9 cellular contexts compared by ENCODE assay signal in the genomic region with DNA sequence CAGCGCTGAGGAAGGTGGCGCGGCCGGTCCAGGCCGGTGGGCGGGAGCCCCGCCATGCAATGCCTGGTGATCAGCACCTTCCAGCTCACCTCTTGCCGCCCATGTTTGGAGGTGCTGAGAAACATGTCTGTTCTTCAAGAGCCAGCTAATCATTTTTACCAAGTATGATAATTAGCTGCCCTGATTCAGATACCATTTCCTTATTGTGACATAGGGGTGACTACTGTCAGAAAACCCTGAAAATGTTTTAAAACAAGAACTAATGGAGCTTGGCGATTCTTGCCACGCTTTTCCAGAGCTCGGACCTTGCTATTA. TPM values are rescaled to one million over a fixed set of nuclear protein-coding genes. Genes with fewer than 3 reads are reported as not detected.
DNase-seq lines count a peak whose midpoint lies in the region; ATAC-seq and TF ChIP-seq lines count a peak whose summit lies in the region.
"Had no signal": no experiment of that assay in that cellular context is flagged by ENCODE, and none has a peak within 500 bp of the region (broad histone marks: within the 10 kb centered on the region; RNA-seq: fewer than 3 reads in every experiment).

No MANE protein-coding gene starts in this region.

- H3K36me3 ChIP-seq in GM23248 (ENCODE audit: low read depth) (no peaks in the 10 kb centered on the region), gastrocnemius medialis (no peaks in the 10 kb centered on the region)

- ATAC-seq in right cardiac atrium: no peak
- ATAC-seq in gastrocnemius medialis: no peak
- ATAC-seq in GM18870 (IDR thresholded peaks at IDR 0.05; ENCODE audit: unreplicated experiment): no peak
- no peak for ATAC-seq in HG02678 (IDR thresholded peaks at IDR 0.05; ENCODE audit: unreplicated experiment)

- H3K4me1 ChIP-seq in GM23248 (ENCODE audit: insufficient read depth): no peaks in the 10 kb centered on the region
- no peaks in the 10 kb centered on the region for H3K4me1 ChIP-seq in right cardiac atrium (ENCODE audit: control insufficient read depth, insufficient read depth, low read length)
- H3K4me1 ChIP-seq in gastrocnemius medialis: peaks cover 5 to 8% of the 10 kb centered on the region in 2 donors

- intact Hi-C loops in right cardiac atrium (cut with DNase I) (no loop called here), gastrocnemius medialis (cut with DNase I; ENCODE audit: low total_unique reads) (no loop called here)

- H3F3A ChIP-seq in GM23248 (ENCODE audit: insufficient read depth): no peaks in the 10 kb centered on the region

- TF ChIP-seq CTCF in gastrocnemius medialis (IDR thresholded peaks at IDR 0.05 in 4 of 5, conservative IDR thresholded peaks at IDR 0.05 in 1 of 5): no peak

- H3K79me2 ChIP-seq in GM23248 (ENCODE audit: insufficient read depth): no peaks in the 10 kb centered on the region

- 19 to 24% methylated on average over 11 of the region's 11 CpGs for WGBS in GM23248 (ENCODE audit: low coverage in 1 of 2, low lambda C conversion rate in 2 of 2, missing lambda C conversion rate in 2 of 2), 2 experiments
- 12% methylated on average over 11 of the region's 11 CpGs for WGBS in right cardiac atrium

- H3K27me3 ChIP-seq in GM23248 (replicated peaks; ENCODE audit: insufficient read depth) (peaks cover 24% of the 10 kb centered on the region), right cardiac atrium (ENCODE audit: control insufficient read depth, insufficient read depth) (no peaks in the 10 kb centered on the region), gastrocnemius medialis (no peaks in the 10 kb centered on the region)

- DNase-seq in GM23248 (no peak), SW480 (ENCODE audit: low spot score) (peak; percentile 40), right cardiac atrium (no peak), gastrocnemius medialis (no peak), NCI-H446 treated with DMSO at 0.1 percent for 48 hours (lab: John Stamatoyannopoulos, UW) (no peak)
- DNase-seq in stimulated activated naive CD4-positive, alpha-beta T cell (lab: John Stamatoyannopoulos, UW): no peak

- H3K9ac ChIP-seq in GM23248: peak overlapping the region; percentile 64; the same call in 1 of the 2 replicates

- TF ChIP-seq POLR2A in gastrocnemius medialis (IDR thresholded peaks at IDR 0.05): no peak

- H3K9me2 ChIP-seq in GM23248 (ENCODE audit: insufficient read depth): no peaks in the 10 kb centered on the region

- H4K20me1 ChIP-seq in GM23248 (ENCODE audit: insufficient read depth): no peaks in the 10 kb centered on the region

- no peaks in the 10 kb centered on the region for H3K9me3 ChIP-seq in GM23248 (ENCODE audit: low read depth)
- H3K9me3 ChIP-seq in right cardiac atrium (ENCODE audit: control insufficient read depth, low read length): no peaks in the 10 kb centered on the region
- no peaks in the 10 kb centered on the region for H3K9me3 ChIP-seq in gastrocnemius medialis

- peak overlapping the region; percentile 62 for H3K4me2 ChIP-seq in GM23248 (ENCODE audit: unreplicated experiment)

- peak overlapping the region; percentile 92 for H2AFZ ChIP-seq in GM23248

- in situ Hi-C loops in GM23248 (cut with MboI): no loop called here
- in situ Hi-C loops in gastrocnemius medialis (cut with MboI; ENCODE audit: low sequenced_read_pairs in 4 of 4): no loop called here

- H3K4me3 ChIP-seq in GM23248: peak overlapping the region; percentile 77
- peak overlapping the region; percentile 57 for H3K4me3 ChIP-seq in right cardiac atrium (ENCODE audit: low read length)
- H3K4me3 ChIP-seq in gastrocnemius medialis: peak overlapping the region; percentile 59 to 69 (median 64)

- H3K27ac ChIP-seq in GM23248: no peak overlapping the region
- H3K27ac ChIP-seq in right cardiac atrium (ENCODE audit: low read length): no peak overlapping the region
- H3K27ac ChIP-seq in gastrocnemius medialis: no peak overlapping the region

RNA-seq across cellular contexts. Expression of a gene that starts 33.5 kb away (rescaled TPM):
- not detected in 2 replicates for total RNA-seq in GM23248 (2014; rRNA removed; shearing (Covaris generic))
- polyA plus RNA-seq in GM23248 (2016; fragmentation: Nextera tagmentation; extraction: Ambion mirVana): 0.24 and 0.46 TPM in 2 replicates
- total RNA-seq in right cardiac atrium: 1 to 10 TPM in 1 of 4 donors, under 1 TPM in 2, not detected in 1; 0.36 to 1.6 (median 0.79) TPM
- 0.23 TPM for polyA plus RNA-seq in right cardiac atrium
- under 1 TPM in 1 of 4 donors, not detected in 3; 0.73 TPM for total RNA-seq in gastrocnemius medialis
- total RNA-seq: dermis microvascular lymphatic vessel endothelial cell had no signal
